In the genomic region with DNA sequence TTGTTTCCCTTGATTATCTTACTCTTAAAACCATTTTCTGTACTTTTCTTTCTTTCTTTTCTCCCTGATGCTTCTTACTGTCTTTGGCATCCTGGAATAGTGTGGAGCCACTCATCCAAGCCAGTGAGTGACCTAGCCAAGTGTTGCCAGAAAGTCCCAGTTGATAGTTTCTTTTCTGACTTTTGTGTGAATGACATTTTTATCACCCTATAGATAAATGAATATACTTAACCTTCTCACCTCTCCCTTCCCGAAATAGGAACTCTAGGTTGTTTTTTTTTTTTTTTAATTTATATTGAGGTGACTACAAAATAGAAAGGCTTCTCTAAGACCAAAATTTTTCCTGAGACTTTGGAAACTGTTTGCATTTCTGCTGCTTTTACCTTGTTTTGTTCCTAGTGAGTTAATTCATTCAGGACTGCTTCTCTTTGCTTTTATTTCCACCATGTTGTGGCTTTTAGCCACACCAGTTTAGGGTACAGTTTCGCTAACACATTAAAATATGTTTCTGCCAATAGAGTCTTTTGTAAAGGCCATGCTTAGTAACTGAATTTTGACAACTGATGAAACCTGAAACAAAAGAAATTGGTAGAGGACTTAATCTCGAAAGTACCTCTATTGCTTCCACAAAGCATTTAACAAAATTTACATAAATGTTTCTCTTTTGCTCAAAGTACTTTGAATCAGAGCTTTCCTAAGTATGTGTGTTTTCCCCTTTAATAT, we compare ENCODE assay signal across 19 cellular contexts.
A peak's percentile ranks its signal among the peaks of the same experiment; 100 is the strongest.
DNase-seq lines count a peak whose midpoint lies in the region; ATAC-seq and TF ChIP-seq lines count a peak whose summit lies in the region.
"Had no signal": no experiment of that assay in that cellular context is flagged by ENCODE, and none has a peak within 500 bp of the region (broad histone marks: within the 10 kb centered on the region; RNA-seq: fewer than 3 reads in every experiment).

No MANE protein-coding gene starts in this region.

- WGBS in SK-N-SH (ENCODE audit: low lambda C conversion rate): 96% methylated on average over 3 of the region's 3 CpGs

- no peaks in the 10 kb centered on the region for H3K4me1 Mint-ChIP-seq in memory B cell

- peak overlapping the region in 1 of 2 experiments; percentile 90; a peak in 2 of 4 replicates for H3K27ac ChIP-seq in SK-N-SH (ENCODE audit: low read depth in 2 of 2, low read length in 1 of 2)
- H3K27ac ChIP-seq: 22Rv1, foreskin keratinocyte, RWPE1, spleen had no signal

- H3K27ac Mint-ChIP-seq in memory B cell: peak overlapping the region; percentile 50
- H3K27ac Mint-ChIP-seq: CD4-positive, alpha-beta memory T cell had no signal

- DNase-seq in SK-N-SH (no peak), memory B cell (ENCODE audit: low spot score in 2 of 2) (no peak), NCI-H1694 treated with DMSO at 0.1 percent for 48 hours (lab: John Stamatoyannopoulos, UW) (no peak), NCI-H2196 (lab: John Stamatoyannopoulos, UW; ENCODE audit: unreplicated experiment) (no peak)
- DNase-seq: activated CD4-positive, alpha-beta T cell treated with anti-CD3 and anti-CD28 coated beads, Interleukin-2, amount 50 U/mL, for 4 hours; CD4-positive, alpha-beta memory T cell; foreskin keratinocyte; GOT3; NCI-H1417 treated with DMSO at 0.1 percent for 48 hours; NCI-H524; occipital lobe; spleen; T-helper 9 cell had no signal

- CTCF ChIA-PET in SK-N-SH (lab: Yijun Ruan, JAX): no interaction called here

- H3K27me3 Mint-ChIP-seq in memory B cell: no peaks in the 10 kb centered on the region
- H3K27me3 Mint-ChIP-seq: CD4-positive, alpha-beta memory T cell had no signal

- no peak for TF ChIP-seq RAD21 in SK-N-SH (IDR thresholded peaks at IDR 0.05; ENCODE audit: low read length)

- ATAC-seq in SK-N-SH treated with all-trans-retinoic acid at 6 μM for 48 hours (no peak), GM21367 (IDR thresholded peaks at IDR 0.05; ENCODE audit: unreplicated experiment) (peak; percentile 47), HG03439 (IDR thresholded peaks at IDR 0.05; ENCODE audit: unreplicated experiment) (peak; percentile 54), memory B cell (ENCODE audit: low read depth) (no peak), HG02798 (IDR thresholded peaks at IDR 0.05; ENCODE audit: poor library complexity, unreplicated experiment) (no peak)
- ATAC-seq: foreskin keratinocyte had no signal

- H3K36me3 Mint-ChIP-seq in memory B cell: peaks cover 26% of the 10 kb centered on the region

- H3K27me3 ChIP-seq in SK-N-SH (ENCODE audit: insufficient read depth): no peaks in the 10 kb centered on the region
- H3K27me3 ChIP-seq: foreskin keratinocyte, spleen had no signal

- H3K9ac ChIP-seq in SK-N-SH: peak overlapping the region; percentile 56; the same call in 1 of the 2 replicates

- POLR2A ChIA-PET in SK-N-SH (lab: Yijun Ruan, JAX): no interaction called here

- H3K9me3 ChIP-seq in SK-N-SH: no peaks in the 10 kb centered on the region
- H3K9me3 ChIP-seq: spleen had no signal

- no peak for TF ChIP-seq CTCF in SK-N-SH (IDR thresholded peaks at IDR 0.05)

- no peak overlapping the region for H3K4me3 Mint-ChIP-seq in memory B cell
- H3K4me3 Mint-ChIP-seq: CD4-positive, alpha-beta memory T cell had no signal

- no peak overlapping the region for H2AFZ ChIP-seq in SK-N-SH (ENCODE audit: low read depth)

- no peak for TF ChIP-seq EP300 in SK-N-SH (IDR thresholded peaks at IDR 0.05; ENCODE audit: borderline replicate concordance in 1 of 2, low read depth in 1 of 2, low read length in 1 of 2)

- H3K4me2 ChIP-seq in SK-N-SH: no peak overlapping the region; the same call in 1 of the 2 replicates

- peaks cover 51% of the 10 kb centered on the region for H3F3A ChIP-seq in SK-N-SH (replicated peaks; ENCODE audit: insufficient read depth)

- H3K4me3 ChIP-seq in SK-N-SH (ENCODE audit: low read depth in 2 of 2, low read length in 1 of 2): no peak overlapping the region
- H3K4me3 ChIP-seq: spleen had no signal

- H4K20me1 ChIP-seq in SK-N-SH (ENCODE audit: insufficient read depth): no peaks in the 10 kb centered on the region

- no peaks in the 10 kb centered on the region for H3K9me2 ChIP-seq in SK-N-SH

- peaks cover 31 to 54% of the 10 kb centered on the region in 2 experiments for H3K36me3 ChIP-seq in SK-N-SH (replicated peaks in 1 of 2; ENCODE audit: control insufficient read depth in 1 of 2, insufficient read depth in 2 of 2, low read length in 1 of 2)

- H3K79me2 ChIP-seq in SK-N-SH (ENCODE audit: insufficient read depth): peaks cover 7% of the 10 kb centered on the region; the same call in 1 of the 2 replicates

- peaks cover 0 to 35% of the 10 kb centered on the region in 2 experiments; a peak in 2 of 4 replicates for H3K4me1 ChIP-seq in SK-N-SH (ENCODE audit: control insufficient read depth in 1 of 2, insufficient read depth in 2 of 2, low read depth in 1 of 2, low read length in 1 of 2)
- H3K4me1 ChIP-seq: spleen had no signal

- no peaks in the 10 kb centered on the region for H3K9me3 Mint-ChIP-seq in memory B cell
- H3K9me3 Mint-ChIP-seq: CD4-positive, alpha-beta memory T cell had no signal

TF ChIP-seq in SK-N-SH, 30 proteins besides CTCF, POLR2A, EP300 and RAD21:
- TF ChIP-seq ELF1 (IDR thresholded peaks at IDR 0.05): no peak
- TF ChIP-seq SIN3A (IDR thresholded peaks at IDR 0.05; ENCODE audit: borderline replicate concordance, low read depth, low read length): no peak
- TF ChIP-seq GATA2 (CRISPR knock-in tag; IDR thresholded peaks at IDR 0.05): no peak
- no peak for TF ChIP-seq FOXJ3 (CRISPR knock-in tag; IDR thresholded peaks at IDR 0.05)
- TF ChIP-seq, protein P1, sequence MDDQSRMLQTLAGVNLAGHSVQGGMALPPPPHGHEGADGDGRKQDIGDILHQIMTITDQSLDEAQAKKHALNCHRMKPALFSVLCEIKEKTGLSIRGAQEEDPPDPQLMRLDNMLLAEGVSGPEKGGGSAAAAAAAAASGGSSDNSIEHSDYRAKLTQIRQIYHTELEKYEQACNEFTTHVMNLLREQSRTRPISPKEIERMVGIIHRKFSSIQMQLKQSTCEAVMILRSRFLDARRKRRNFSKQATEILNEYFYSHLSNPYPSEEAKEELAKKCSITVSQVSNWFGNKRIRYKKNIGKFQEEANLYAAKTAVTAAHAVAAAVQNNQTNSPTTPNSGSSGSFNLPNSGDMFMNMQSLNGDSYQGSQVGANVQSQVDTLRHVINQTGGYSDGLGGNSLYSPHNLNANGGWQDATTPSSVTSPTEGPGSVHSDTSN (IDR thresholded peaks at IDR 0.05): no peak
- no peak for TF ChIP-seq RXRA (IDR thresholded peaks at IDR 0.05; ENCODE audit: borderline replicate concordance, low read depth)
- no peak for TF ChIP-seq TCF12 (IDR thresholded peaks at IDR 0.05)

TF ChIP-seq in SK-N-SH treated with all-trans-retinoic acid at 6 μM for 48 hours, 23 proteins besides CTCF, POLR2A, EP300 and RAD21:
- TF ChIP-seq, protein P2, sequence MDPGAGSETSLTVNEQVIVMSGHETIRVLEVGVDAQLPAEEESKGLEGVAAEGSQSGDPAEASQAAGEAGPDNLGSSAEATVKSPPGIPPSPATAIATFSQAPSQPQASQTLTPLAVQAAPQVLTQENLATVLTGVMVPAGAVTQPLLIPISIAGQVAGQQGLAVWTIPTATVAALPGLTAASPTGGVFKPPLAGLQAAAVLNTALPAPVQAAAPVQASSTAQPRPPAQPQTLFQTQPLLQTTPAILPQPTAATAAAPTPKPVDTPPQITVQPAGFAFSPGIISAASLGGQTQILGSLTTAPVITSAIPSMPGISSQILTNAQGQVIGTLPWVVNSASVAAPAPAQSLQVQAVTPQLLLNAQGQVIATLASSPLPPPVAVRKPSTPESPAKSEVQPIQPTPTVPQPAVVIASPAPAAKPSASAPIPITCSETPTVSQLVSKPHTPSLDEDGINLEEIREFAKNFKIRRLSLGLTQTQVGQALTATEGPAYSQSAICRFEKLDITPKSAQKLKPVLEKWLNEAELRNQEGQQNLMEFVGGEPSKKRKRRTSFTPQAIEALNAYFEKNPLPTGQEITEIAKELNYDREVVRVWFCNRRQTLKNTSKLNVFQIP (CRISPR knock-in tag; IDR thresholded peaks at IDR 0.05; ENCODE audit: borderline replicate concordance, low read depth): no peak
- no peak for TF ChIP-seq CSRNP3 (CRISPR knock-in tag; IDR thresholded peaks at IDR 0.05)
- no peak for TF ChIP-seq ZFP3 (CRISPR knock-in tag; IDR thresholded peaks at IDR 0.05)
- no peak for TF ChIP-seq PPARA (CRISPR knock-in tag; IDR thresholded peaks at IDR 0.05; ENCODE audit: borderline replicate concordance)
- no peak for TF ChIP-seq RARB (CRISPR knock-in tag; IDR thresholded peaks at IDR 0.05)
- no peak for TF ChIP-seq SNAI2 (CRISPR knock-in tag; IDR thresholded peaks at IDR 0.05)
- no peak for TF ChIP-seq ZC3H10 (CRISPR knock-in tag; IDR thresholded peaks at IDR 0.05)
TF ChIP-seq in SK-N-SH treated with all-trans-retinoic acid at 6 μM for 48 hours: peak in this region for 0.

Comparison
In these comparisons a context has a peak if more than half of its experiments do, and no peak if none do; other contexts are left out.
1. ATAC-seq: peak in GM21367 (single experiment) and HG03439 (single experiment); none in SK-N-SH treated with all-trans-retinoic acid at 6 μM for 48 hours (single experiment), memory B cell (single experiment) and HG02798 (single experiment).